ENCODE assay signal across 25 cellular contexts in genomic region chr5:5005351-5005750, GRCh38.
"Had no signal": no experiment of that assay in that cellular context is flagged by ENCODE, and none has a peak within 500 bp of the region (broad histone marks: within the 10 kb centered on the region; RNA-seq: fewer than 3 reads in every experiment).

No MANE protein-coding gene starts in this region.

- H3K9me3 ChIP-seq: MG63, SK-N-SH had no signal

- H3K36me3 Mint-ChIP-seq: IgD-negative memory B cell, T-cell had no signal

- H3K27ac ChIP-seq: HL-60, KMS-11, RWPE1 had no signal

- DNase-seq: Kasumi-1, MG63, NCI-H1092, NCI-H1105 treated with DMSO at 0.1 percent for 48 hours, NCI-H1417 treated with DMSO at 0.1 percent for 48 hours, NCI-H146, NCI-H1694 treated with DMSO at 0.1 percent for 48 hours, NCI-H1930, NCI-H2081 treated with DMSO at 0.1 percent for 48 hours, NCI-H2171, NCI-H226, NCI-H446, NCI-H510A, NCI-H524 treated with DMSO at 0.1 percent for 48 hours, NCI-H69, NCI-H774, SHP77, SK-N-SH, SW 1271, T-cell had no signal

- ATAC-seq: K562, T-cell had no signal

- H3K27me3 Mint-ChIP-seq: IgD-negative memory B cell, T-cell had no signal

- H3K4me2 ChIP-seq: SK-N-SH had no signal

- H3K9ac ChIP-seq: KMS-11, SK-N-SH had no signal

- H3K36me3 ChIP-seq: MG63 had no signal

- H3K4me1 Mint-ChIP-seq: IgD-negative memory B cell, T-cell had no signal

- H3K4me3 Mint-ChIP-seq: IgD-negative memory B cell, T-cell had no signal

- H3K27ac Mint-ChIP-seq: IgD-negative memory B cell, T-cell had no signal

- H3K4me3 ChIP-seq: K562, MG63 had no signal
